20 cellular contexts compared by ENCODE assay signal in genomic region chr11:36347384-36347906, GRCh38. TPM values are rescaled to one million over a fixed set of nuclear protein-coding genes. Genes with fewer than 3 reads are reported as not detected.
A peak's percentile ranks its signal among the peaks of the same experiment; 100 is the strongest.
DNase-seq lines count a peak whose midpoint lies in the region; ATAC-seq, FAIRE-seq and TF ChIP-seq lines count a peak whose summit lies in the region.
"Had no signal": no experiment of that assay in that cellular context is flagged by ENCODE, and none has a peak within 500 bp of the region (broad histone marks: within the 10 kb centered on the region; RNA-seq: fewer than 3 reads in every experiment).

No MANE protein-coding gene starts in this region.

- H3K27ac Mint-ChIP-seq in activated T-cell treated with anti-CD3 and anti-CD28 coated beads, Interleukin-2, amount 50 U/mL, for 72 hours: peak overlapping the region; percentile 9
- peak overlapping the region; percentile 56 for H3K27ac Mint-ChIP-seq in stimulated activated naive CD8-positive, alpha-beta T cell treated with anti-CD3 and anti-CD28 coated beads, Interleukin-15, Interleukin-2, amounts not matched to agents 100 ng/mL and 50 ng/mL, for 24 hours
- H3K27ac Mint-ChIP-seq: CD4-positive, CD25-positive, alpha-beta regulatory T cell had no signal

- H3K4me3 ChIP-seq in GM12878: no peak overlapping the region

- no peak for TF ChIP-seq CTCF in GM12878 (IDR thresholded peaks at IDR 0.05 in 2 of 3, conservative IDR thresholded peaks at IDR 0.05 in 1 of 3; ENCODE audit: control insufficient read depth in 2 of 3, extremely low read depth in 1 of 3, insufficient read depth in 1 of 3, low read depth in 3 of 3, low read length in 3 of 3)

- WGBS in GM12878 (ENCODE audit: insufficient coverage, insufficient replicate concordance, low lambda C conversion rate, missing lambda C conversion rate): 65% methylated on average over 1 of the region's 1 CpG

- H3K4me1 Mint-ChIP-seq in activated T-cell treated with anti-CD3 and anti-CD28 coated beads, Interleukin-2, amount 50 U/mL, for 72 hours (ENCODE audit: low read depth): peaks cover 86% of the 10 kb centered on the region
- H3K4me1 Mint-ChIP-seq in stimulated activated naive CD8-positive, alpha-beta T cell treated with anti-CD3 and anti-CD28 coated beads, Interleukin-15, Interleukin-2, amounts not matched to agents 100 ng/mL and 50 ng/mL, for 24 hours (ENCODE audit: low read depth): peaks cover 53% of the 10 kb centered on the region

- H3K9ac ChIP-seq in GM12878 (ENCODE audit: control insufficient read depth, insufficient read depth, low read length): no peak overlapping the region

- CTCF ChIA-PET in GM12878 (lab: Yijun Ruan, JAX): interaction anchor here (0.8 to 2.0 kb wide), 6 partner anchors 10 to 146 kb away, joined by 3 to 6 read pairs (median 4); no protein-coding TSS in a partner anchor

- H4K20me1 ChIP-seq in GM12878 (ENCODE audit: control insufficient read depth, insufficient read depth): no peaks in the 10 kb centered on the region

- TF ChIP-seq POLR2A in GM12878 (IDR thresholded peaks at IDR 0.05; ENCODE audit: low read depth, low read length) (no peak), GM18505 (IDR thresholded peaks at IDR 0.05; ENCODE audit: borderline replicate concordance, extremely low read depth, insufficient read depth, insufficient read length) (no peak)

- H3K4me1 ChIP-seq in GM12878 (ENCODE audit: control insufficient read depth, insufficient read depth, low read length): no peaks in the 10 kb centered on the region; the same call in 1 of the 2 replicates

- H3K27me3 ChIP-seq in GM12878 (replicated peaks in 1 of 2; ENCODE audit: control insufficient read depth in 2 of 2, insufficient read depth in 2 of 2, low read length in 1 of 2): no peaks in the 10 kb centered on the region

- H2AFZ ChIP-seq in GM12878 (ENCODE audit: control insufficient read depth, low read depth, low read length): no peak overlapping the region

- H3K4me2 ChIP-seq in GM12878 (ENCODE audit: control insufficient read depth, insufficient read depth): no peak overlapping the region

- intact Hi-C loops in GM12878 (cut with micrococcal nuclease; ENCODE audit: unreplicated experiment): no loop called here

- RAD21 ChIA-PET in GM12878 (lab: Charles Lee; ENCODE audit: unreplicated experiment): no interaction called here

- no peaks in the 10 kb centered on the region for H3K79me2 ChIP-seq in GM12878 (ENCODE audit: control insufficient read depth, insufficient read depth, low read length)

- SMC1A ChIA-PET in GM12878 (lab: Charles Lee; ENCODE audit: uncharacterized antibody, unreplicated experiment): interaction anchor here (0.8 to 2.0 kb wide), 6 partner anchors 9 to 145 kb away, joined by 3 to 6 read pairs (median 3); no protein-coding TSS in a partner anchor

- TF ChIP-seq EP300 in GM12878 (IDR thresholded peaks at IDR 0.05; ENCODE audit: borderline replicate concordance in 1 of 2, control insufficient read depth in 1 of 2, low read depth in 2 of 2, low read length in 2 of 2): no peak; a peak in 1 of 4 replicates

- no peaks in the 10 kb centered on the region for H3K36me3 ChIP-seq in GM12878 (ENCODE audit: control insufficient read depth in 2 of 2, insufficient read depth in 2 of 2, low read length in 1 of 2)

- no peaks in the 10 kb centered on the region for H3K36me3 Mint-ChIP-seq in activated T-cell treated with anti-CD3 and anti-CD28 coated beads, Interleukin-2, amount 50 U/mL, for 72 hours (ENCODE audit: insufficient read depth in 2 of 2)
- no peaks in the 10 kb centered on the region for H3K36me3 Mint-ChIP-seq in stimulated activated naive CD8-positive, alpha-beta T cell treated with anti-CD3 and anti-CD28 coated beads, Interleukin-15, Interleukin-2, amounts not matched to agents 100 ng/mL and 50 ng/mL, for 24 hours (ENCODE audit: low read depth)
- H3K36me3 Mint-ChIP-seq: CD4-positive, CD25-positive, alpha-beta regulatory T cell had no signal

- FAIRE-seq in GM12878 (lab: Jason Lieb, UNC): no peak
- FAIRE-seq: G401.6, HepG2, RCC 7860 had no signal

- DNase-seq in activated T-cell treated with anti-CD3 and anti-CD28 coated beads, Interleukin-2, amount 50 U/mL, for 72 hours: no peak
- no peak for DNase-seq in activated T-cell treated with anti-CD3 and anti-CD28 coated beads, Interleukin-2, amount 50 U/mL, for 48 hours
- DNase-seq in GM12878 (ENCODE audit: low read depth, low spot score): no peak
- DNase-seq: CD4-positive, CD25-positive, alpha-beta regulatory T cell; DMS79 treated with DMSO at 0.1 percent for 48 hours; Karpas-422; MM.1S; NCI-H187 treated with DMSO at 0.1 percent for 48 hours; NCI-H510A treated with DMSO at 0.1 percent for 48 hours; SHP77 had no signal

- no peaks in the 10 kb centered on the region for H3K9me3 Mint-ChIP-seq in activated T-cell treated with anti-CD3 and anti-CD28 coated beads, Interleukin-2, amount 50 U/mL, for 72 hours
- H3K9me3 Mint-ChIP-seq in stimulated activated naive CD8-positive, alpha-beta T cell treated with anti-CD3 and anti-CD28 coated beads, Interleukin-15, Interleukin-2, amounts not matched to agents 100 ng/mL and 50 ng/mL, for 24 hours: no peaks in the 10 kb centered on the region

- POLR2A ChIA-PET in GM12878 (lab: Charles Lee): interaction anchor here (1.0 kb wide), 1 partner anchor 8 kb away, joined by 3 read pairs; no protein-coding TSS in a partner anchor

- H3K4me3 Mint-ChIP-seq in activated T-cell treated with anti-CD3 and anti-CD28 coated beads, Interleukin-2, amount 50 U/mL, for 72 hours: peak overlapping the region; percentile 29 to 39
- peak overlapping the region; percentile 6 for H3K4me3 Mint-ChIP-seq in stimulated activated naive CD8-positive, alpha-beta T cell treated with anti-CD3 and anti-CD28 coated beads, Interleukin-15, Interleukin-2, amounts not matched to agents 100 ng/mL and 50 ng/mL, for 24 hours
- H3K4me3 Mint-ChIP-seq: CD4-positive, CD25-positive, alpha-beta regulatory T cell had no signal

- in situ Hi-C loops in GM12878 (cut with MboI): no loop called here

- peak in 1 of 2 donors; percentile 10 for ATAC-seq in activated T-cell treated with anti-CD3 and anti-CD28 coated beads, Interleukin-2, amount 50 U/mL, for 72 hours (replicated peaks in 1 of 2)
- ATAC-seq in HG03039 (IDR thresholded peaks at IDR 0.05; ENCODE audit: unreplicated experiment): peak; percentile 43
- peak; percentile 76 for ATAC-seq in GM12878
- ATAC-seq in HG02763 (IDR thresholded peaks at IDR 0.05; ENCODE audit: unreplicated experiment): no peak
- ATAC-seq in GM18505 (IDR thresholded peaks at IDR 0.05; ENCODE audit: unreplicated experiment): no peak
- no peak for ATAC-seq in GM18909 (IDR thresholded peaks at IDR 0.05; ENCODE audit: poor library complexity, unreplicated experiment)
- ATAC-seq: HCT116, HepG2, SK-N-SH treated with all-trans-retinoic acid at 6 μM for 48 hours had no signal

- H3K27ac ChIP-seq in GM12878 (ENCODE audit: control insufficient read depth, insufficient read depth): no peak overlapping the region

- BruUV-seq in GM12878 (replicated peaks; lab: Mats Ljungman, UMichigan): no TSS peak

- H3K27me3 Mint-ChIP-seq in activated T-cell treated with anti-CD3 and anti-CD28 coated beads, Interleukin-2, amount 50 U/mL, for 72 hours (ENCODE audit: low read depth): peaks cover 15% of the 10 kb centered on the region
- H3K27me3 Mint-ChIP-seq in stimulated activated naive CD8-positive, alpha-beta T cell treated with anti-CD3 and anti-CD28 coated beads, Interleukin-15, Interleukin-2, amounts not matched to agents 100 ng/mL and 50 ng/mL, for 24 hours: peaks cover 43% of the 10 kb centered on the region

- no peaks in the 10 kb centered on the region for H3K9me3 ChIP-seq in GM12878 (replicated peaks; ENCODE audit: control insufficient read depth, insufficient read depth, low read length)

- no peak for TF ChIP-seq RAD21 in GM12878 (IDR thresholded peaks at IDR 0.05; ENCODE audit: insufficient read depth, low read depth, low read length)

TF ChIP-seq in GM12878, 131 proteins besides CTCF, POLR2A, EP300 and RAD21 (continues in another document):
- no peak for TF ChIP-seq IRF4 (IDR thresholded peaks at IDR 0.05; ENCODE audit: low read depth, low read length)

RNA-seq across cellular contexts. Expression of gene PRR5L, which starts 51.4 kb away (rescaled TPM):
- total RNA-seq in activated T-cell treated with anti-CD3 and anti-CD28 coated beads, Interleukin-2, amount 50 U/mL, for 72 hours: 10 to 100 TPM; 14.2 to 14.6 TPM
- total RNA-seq in GM12878 (2013; cell fraction: nucleolus; rRNA removed): 2.9 and 5.1 TPM in 2 replicates
- total RNA-seq in GM12878 (2014; rRNA removed) (1.3 and 1.7 TPM in 2 replicates), GM12878 (2014; rRNA removed; fragmentation: Illumina TruSeq; extraction: Trizol) (0.67 and 1.1 TPM in 2 replicates), GM12878 (2021) (0.58 and 1.5 TPM in 2 replicates)
- 0.35 TPM for polyA plus RNA-seq in GM12878 (2011; ENCODE audit: low read depth)
- polyA plus RNA-seq in GM12878 (2011; rRNA removed) (2.3 and 4.2 TPM in 2 replicates), GM12878 (2014; fragmentation: Illumina TruSeq; extraction: Trizol) (0.60 and 0.93 TPM in 2 replicates), GM12878 (2014; fragmentation: Nextera tagmentation; extraction: Ambion mirVana) (under 1 TPM; 0.11 to 0.24 TPM), GM12878 (2014; rRNA removed) (0.47 and 1.3 TPM in 2 replicates), GM12878 (2016; fragmentation: Nextera tagmentation; extraction: Ambion mirVana) (under 1 TPM in 1 of 2 experiments, not detected in 1; 0.24 TPM)
- polyA plus RNA-seq in GM12878 (2011; cell fraction: cytosol; rRNA removed): 3.2 and 4.4 TPM in 2 replicates
- polyA plus RNA-seq in GM12878 (2011; cell fraction: nucleus; rRNA removed): 7.5 and 10.8 TPM in 2 replicates
- polyA plus RNA-seq in GM12878 (2012): 0.46 and 0.51 TPM in 2 replicates
- polyA minus RNA-seq in GM12878 (2011; rRNA and poly(A)+ RNA removed): 6.6 and 8.1 TPM in 2 replicates
- polyA minus RNA-seq in GM12878 (2011; cell fraction: cytosol; rRNA and poly(A)+ RNA removed): 1.2 and 5.4 TPM in 2 replicates
- 3.6 and 12.3 TPM in 2 replicates for polyA minus RNA-seq in GM12878 (2011; cell fraction: nucleus; rRNA and poly(A)+ RNA removed)
- total RNA-seq: HepG2 had no signal

RNA-seq across cellular contexts. Expression of gene COMMD9, which starts 58.2 kb away (rescaled TPM):
- 10 to 100 TPM; 25.7 to 26.7 TPM for total RNA-seq in activated T-cell treated with anti-CD3 and anti-CD28 coated beads, Interleukin-2, amount 50 U/mL, for 72 hours
- total RNA-seq in GM12878 (2013; cell fraction: nucleolus; rRNA removed): 11.6 and 13.9 TPM in 2 replicates
- total RNA-seq in GM12878 (2014; rRNA removed): 39.0 and 41.9 TPM in 2 replicates
- total RNA-seq in GM12878 (2014; rRNA removed; fragmentation: Illumina TruSeq; extraction: Trizol): 26.6 and 31.4 TPM in 2 replicates
- 47.3 and 47.4 TPM in 2 replicates for total RNA-seq in GM12878 (2021)
- 9.5 TPM for polyA plus RNA-seq in GM12878 (2011; ENCODE audit: low read depth)
- 26.8 and 38.6 TPM in 2 replicates for polyA plus RNA-seq in GM12878 (2011; rRNA removed)
- polyA plus RNA-seq in GM12878 (2011; cell fraction: cytosol; rRNA removed): 32.5 and 52.8 TPM in 2 replicates
- 31.8 and 39.6 TPM in 2 replicates for polyA plus RNA-seq in GM12878 (2011; cell fraction: nucleus; rRNA removed)
- polyA plus RNA-seq in GM12878 (2012): 22.3 and 27.3 TPM in 2 replicates
- polyA plus RNA-seq in GM12878 (2014; fragmentation: Illumina TruSeq; extraction: Trizol): 41.9 and 55.9 TPM in 2 replicates
- polyA plus RNA-seq in GM12878 (2014; fragmentation: Nextera tagmentation; extraction: Ambion mirVana): 100 to 1,000 TPM; 102 to 119 TPM
- polyA plus RNA-seq in GM12878 (2014; rRNA removed): 49.8 and 56.4 TPM in 2 replicates
- polyA plus RNA-seq in GM12878 (2016; fragmentation: Nextera tagmentation; extraction: Ambion mirVana): 10 to 100 TPM; 77.7 to 78.7 TPM
- polyA minus RNA-seq in GM12878 (2011; rRNA and poly(A)+ RNA removed): 26.9 and 34.7 TPM in 2 replicates
- polyA minus RNA-seq in GM12878 (2011; cell fraction: cytosol; rRNA and poly(A)+ RNA removed): 7.6 and 12.8 TPM in 2 replicates
- polyA minus RNA-seq in GM12878 (2011; cell fraction: nucleus; rRNA and poly(A)+ RNA removed): 5.2 and 8.6 TPM in 2 replicates

Comparison
In these comparisons a context has a peak if more than half of its experiments do, and no peak if none do; other contexts are left out.
1. ATAC-seq: peak in HG03039 (single experiment) and GM12878 (single experiment); none in HG02763 (single experiment), GM18505 (single experiment) and GM18909 (single experiment).